In the genomic region with DNA sequence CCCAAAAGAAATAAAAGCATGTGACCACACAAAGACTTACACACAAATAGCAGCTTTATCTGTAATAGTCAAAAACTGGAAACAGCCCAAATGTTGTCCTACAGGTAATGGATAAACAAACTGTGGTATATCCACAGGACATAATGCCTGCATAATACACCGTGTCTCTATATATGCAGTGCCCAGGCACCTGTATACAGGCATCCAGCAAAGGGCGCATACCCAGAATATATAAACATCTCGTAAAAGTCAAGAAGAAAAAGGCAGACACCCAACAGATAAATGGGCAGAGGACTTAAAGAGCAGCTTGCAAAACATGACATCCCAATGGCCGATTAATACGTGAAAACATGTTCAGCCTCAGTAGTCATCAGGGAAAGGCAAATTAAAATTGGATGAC, we compare ENCODE assay signal across 22 cellular contexts. TPM values are rescaled to one million over a fixed set of nuclear protein-coding genes. Genes with fewer than 3 reads are reported as not detected.
"Had no signal": no experiment of that assay in that cellular context is flagged by ENCODE, and none has a peak within 500 bp of the region (broad histone marks: within the 10 kb centered on the region; RNA-seq: fewer than 3 reads in every experiment).

No MANE protein-coding gene starts in this region.

- H3K27me3 ChIP-seq: ascending aorta, ovary, uterus had no signal

- H3K4me3 ChIP-seq: ascending aorta, heart right ventricle, ovary, thoracic aorta, uterus had no signal

- DNase-seq: activated CD4-positive, alpha-beta T cell treated with anti-CD3 and anti-CD28 coated beads for 4 hours; activated CD4-positive, alpha-beta T cell treated with anti-CD3 and anti-CD28 coated beads, Interleukin-2, amount 50 U/mL, for 4 hours; activated effector memory CD4-positive, alpha-beta T cell treated with Interleukin-2 at 50 U/mL for 16 hours; activated naive CD4-positive, alpha-beta T cell treated with Interleukin-2 at 50 U/mL for 16 hours; activated T-cell treated with anti-CD3 and anti-CD28 coated beads for 4 hours; activated T-cell treated with anti-CD3 and anti-CD28 coated beads, Interleukin-2, amount 50 U/mL, for 72 hours; caudate nucleus; endodermal cell; foreskin melanocyte; heart right ventricle; left ventricle myocardium superior; naive thymus-derived CD4-positive, alpha-beta T cell; ovary; stimulated activated CD4-positive, alpha-beta T cell treated with anti-CD3 and anti-CD28 coated beads, Interleukin-15, amount 100 ng/mL, for 24 hours; stimulated activated CD4-positive, alpha-beta T cell treated with anti-CD3 and anti-CD28 coated beads, Interleukin-2, amount 100 ng/mL, for 24 hours; stimulated activated naive CD4-positive, alpha-beta T cell treated with Interleukin-2 at 50 U/mL for 16 hours; T-helper 1 cell; uterus had no signal

- ATAC-seq: activated T-cell treated with anti-CD3 and anti-CD28 coated beads, Interleukin-2, amount 50 U/mL, for 72 hours; esophagus mucosa; heart right ventricle; left ventricle myocardium superior; naive thymus-derived CD4-positive, alpha-beta T cell; sciatic nerve had no signal

- H3K9me3 ChIP-seq: ascending aorta, heart right ventricle, ovary, thoracic aorta, uterus had no signal

- H3K36me3 ChIP-seq: ascending aorta, heart right ventricle, ovary, thoracic aorta, uterus had no signal

- H3K27ac ChIP-seq: ascending aorta, heart right ventricle, ovary, thoracic aorta had no signal

RNA-seq across cellular contexts. Expression of gene ZNF860, which starts 7.7 kb away (rescaled TPM):
- polyA plus RNA-seq: naive thymus-derived CD4-positive, alpha-beta T cell had no signal
